ENCODE assay signal across 1 cellular context in genomic region chr3:133444071-133444774, GRCh38.
TF ChIP-seq lines count a peak whose summit lies in the region.

No MANE protein-coding gene starts in this region.

TF ChIP-seq in A549, 52 proteins besides CTCF, POLR2A, EP300 and RAD21 (continued from another document):
- no peak for TF ChIP-seq E2F6 (IDR thresholded peaks at IDR 0.05; ENCODE audit: borderline replicate concordance, low read depth)
- TF ChIP-seq RNF2 (IDR thresholded peaks at IDR 0.05; ENCODE audit: borderline replicate concordance, low read depth) = no peak
- TF ChIP-seq JUN (IDR thresholded peaks at IDR 0.05) = peak in 1 of 2 experiments; percentile 47; a peak in 1 of 5 replicates
- no peak for TF ChIP-seq ZC3H11A (IDR thresholded peaks at IDR 0.05)
- TF ChIP-seq HES2 (IDR thresholded peaks at IDR 0.05) = no peak
- no peak for TF ChIP-seq PHF8 (IDR thresholded peaks at IDR 0.05; ENCODE audit: borderline replicate concordance, low read depth)
- TF ChIP-seq SMC3 (IDR thresholded peaks at IDR 0.05) = peak; percentile 43; the same call in 2 of the 3 replicates
- TF ChIP-seq PBX3 (IDR thresholded peaks at IDR 0.05) = no peak
- peak; percentile 75 for TF ChIP-seq GATA3 (IDR thresholded peaks at IDR 0.05; ENCODE audit: borderline replicate concordance)
- TF ChIP-seq TP53 (CRISPR knock-in tag; IDR thresholded peaks at IDR 0.05) = no peak
- no peak for TF ChIP-seq FOXS1 (CRISPR knock-in tag; IDR thresholded peaks at IDR 0.05)
- no peak for TF ChIP-seq MYC (IDR thresholded peaks at IDR 0.05; ENCODE audit: borderline replicate concordance, low read length)
- TF ChIP-seq NFE2L2 (conservative IDR thresholded peaks at IDR 0.05; ENCODE audit: low read length) = peak; percentile 89
- TF ChIP-seq ELK1 (IDR thresholded peaks at IDR 0.05; ENCODE audit: low read depth, low read length) = no peak
- no peak for TF ChIP-seq MAX (IDR thresholded peaks at IDR 0.05)
- no peak for TF ChIP-seq CHD4 (IDR thresholded peaks at IDR 0.05; ENCODE audit: borderline replicate concordance)
- peak; percentile 37 to 84; a peak in 2 of 4 replicates for TF ChIP-seq CEBPB (IDR thresholded peaks at IDR 0.05)
- TF ChIP-seq CBX2 (IDR thresholded peaks at IDR 0.05; ENCODE audit: borderline replicate concordance, low read depth) = no peak
- TF ChIP-seq KDM5A (IDR thresholded peaks at IDR 0.05) = no peak
